Comparison of ENCODE assay signal across 15 cellular contexts in genomic region chr3:183907911-183908331, GRCh38.
"Had no signal": no experiment of that assay in that cellular context is flagged by ENCODE, and none has a peak within 500 bp of the region (broad histone marks: within the 10 kb centered on the region; RNA-seq: fewer than 3 reads in every experiment).

No MANE protein-coding gene starts in this region.

- H3K9me3 ChIP-seq: mucosa of descending colon, stomach, testis had no signal

- H2AFZ ChIP-seq: parathyroid adenoma had no signal

- H3K36me3 ChIP-seq: brain microvascular endothelial cell, stomach had no signal

- H3K4me1 ChIP-seq: foreskin keratinocyte, parathyroid adenoma, testis had no signal

- H3K27me3 ChIP-seq: brain microvascular endothelial cell, foreskin keratinocyte, testis had no signal

- H3K27ac ChIP-seq: brain microvascular endothelial cell, foreskin keratinocyte, parathyroid adenoma, stomach, testis had no signal

- DNase-seq: activated naive CD4-positive, alpha-beta T cell; brain microvascular endothelial cell; cortex of kidney; effector CD4-positive, alpha-beta T cell; foreskin keratinocyte; glutamatergic neuron; hypothalamus; left ventricle myocardium superior; mucosa of descending colon; naive thymus-derived CD4-positive, alpha-beta T cell; stimulated activated CD4-positive, alpha-beta T cell treated with anti-CD3 and anti-CD28 coated beads, Interleukin-12 subunit alpha, Interleukin-12 subunit beta, amount 100 ng/mL, for 4 hours; stimulated activated CD4-positive, alpha-beta T cell treated with anti-CD3 and anti-CD28 coated beads, Interleukin-2, amount 100 ng/mL, for 24 hours; stomach; testis had no signal

- H3K79me2 ChIP-seq: parathyroid adenoma had no signal

- H3K4me3 ChIP-seq: mucosa of descending colon, stomach, testis had no signal
